Comparison of ENCODE assay signal across 8 cellular contexts in genomic region chr18:70781860-70782453, GRCh38.
A peak's percentile ranks its signal among the peaks of the same experiment; 100 is the strongest.
DNase-seq lines count a peak whose midpoint lies in the region; ATAC-seq and TF ChIP-seq lines count a peak whose summit lies in the region.

No MANE protein-coding gene starts in this region.

- no peak for TF ChIP-seq EP300 in esophagus muscularis mucosa (IDR thresholded peaks at IDR 0.05)

- intact Hi-C loops in esophagus muscularis mucosa (cut with DNase I) = no loop called here

- peak in 2 of 3 experiments; percentile 11 to 40 for TF ChIP-seq CTCF in esophagus muscularis mucosa (IDR thresholded peaks at IDR 0.05)

- ATAC-seq in GM21367 (IDR thresholded peaks at IDR 0.05; ENCODE audit: unreplicated experiment) (peak; percentile 92), HG03575 (IDR thresholded peaks at IDR 0.05; ENCODE audit: extremely low read depth, insufficient number of reproducible peaks, low FRiP score, unreplicated experiment) (peak; percentile 93)

- no peak overlapping the region for H3K4me3 ChIP-seq in esophagus muscularis mucosa

- no peaks in the 10 kb centered on the region for H3K27me3 ChIP-seq in esophagus muscularis mucosa

- DNase-seq in DMS153 treated with DMSO at 0.1 percent for 48 hours (lab: John Stamatoyannopoulos, UW; ENCODE audit: unreplicated experiment) (peak; percentile 35), NOMO-1 treated with dmso at 0.1 percent for 144 hours (lab: John Stamatoyannopoulos, UW; ENCODE audit: unreplicated experiment) (peak; percentile 5), esophagus muscularis mucosa (ENCODE audit: extremely low spot score) (no peak), pons (ENCODE audit: low spot score) (peak; percentile 70), NCI-H1930 (lab: John Stamatoyannopoulos, UW) (no peak)
- peak; percentile 29 for DNase-seq in activated CD8-positive, alpha-beta memory T cell treated with anti-CD3 and anti-CD28 coated beads, Interleukin-2, amount 50 U/mL, for 1 hour (ENCODE audit: extremely low read depth)

- no peaks in the 10 kb centered on the region for H3K4me1 ChIP-seq in esophagus muscularis mucosa

- no peaks in the 10 kb centered on the region for H3K9me3 ChIP-seq in esophagus muscularis mucosa

- no peaks in the 10 kb centered on the region for H3K36me3 ChIP-seq in esophagus muscularis mucosa

- TF ChIP-seq POLR2A in esophagus muscularis mucosa (IDR thresholded peaks at IDR 0.05; ENCODE audit: low read depth) = no peak

- WGBS in esophagus muscularis mucosa = 10% methylated on average over 8 of the region's 8 CpGs

- H3K27ac ChIP-seq in esophagus muscularis mucosa (replicated peaks in 1 of 4) = no peak overlapping the region

Comparison
In these comparisons a context has a peak if more than half of its experiments do, and no peak if none do; other contexts are left out.
1. DNase-seq: peak in DMS153 treated with DMSO at 0.1 percent for 48 hours (single experiment), NOMO-1 treated with dmso at 0.1 percent for 144 hours (single experiment), activated CD8-positive, alpha-beta memory T cell treated with anti-CD3 and anti-CD28 coated beads, Interleukin-2, amount 50 U/mL, for 1 hour (single experiment) and pons (single experiment); none in esophagus muscularis mucosa (single experiment) and NCI-H1930 (0 of 2).